In the genomic region with DNA sequence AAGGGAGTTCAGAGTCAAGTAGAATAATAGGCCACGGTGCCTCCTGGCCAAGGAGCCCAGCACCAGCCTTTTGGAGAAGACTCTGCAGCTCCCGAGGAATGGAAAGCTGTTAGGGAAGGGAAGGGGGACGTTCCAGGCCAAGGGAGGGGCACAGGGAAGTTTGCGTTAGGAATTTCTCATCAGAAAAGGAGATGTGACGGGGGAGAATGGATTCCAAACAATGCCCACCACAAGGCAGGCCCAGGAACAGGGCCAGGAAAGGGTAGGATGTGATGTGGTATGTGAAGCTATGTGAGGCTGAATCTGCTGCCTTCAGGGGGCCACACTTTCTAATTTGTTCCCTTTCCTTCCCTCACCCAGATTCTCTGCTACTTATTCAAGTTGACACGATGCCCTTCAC, we compare ENCODE assay signal across 14 cellular contexts.
"Had no signal": no experiment of that assay in that cellular context is flagged by ENCODE, and none has a peak within 500 bp of the region (broad histone marks: within the 10 kb centered on the region; RNA-seq: fewer than 3 reads in every experiment).

No MANE protein-coding gene starts in this region.

- H3K9me3 Mint-ChIP-seq: activated naive CD4-positive, alpha-beta T cell treated with anti-CD3 and anti-CD28 coated beads, Interleukin-2, amount 50 U/mL, for 72 hours; T-cell had no signal

- ATAC-seq: activated naive CD4-positive, alpha-beta T cell treated with anti-CD3 and anti-CD28 coated beads, Interleukin-2, amount 50 U/mL, for 72 hours; esophagus mucosa; stimulated activated naive CD8-positive, alpha-beta T cell treated with anti-CD3 and anti-CD28 coated beads, Interleukin-15, Interleukin-2, amounts not matched to agents 100 U/mL and 50 U/mL, for 24 hours; T-cell had no signal

- H3K4me3 ChIP-seq: breast epithelium, spleen had no signal

- DNase-seq: activated effector memory CD4-positive, alpha-beta T cell treated with Interleukin-2 at 50 U/mL for 16 hours; activated T-cell treated with anti-CD3 and anti-CD28 coated beads for 4 hours; amniotic stem cell; glutamatergic neuron; spleen; stimulated activated CD4-positive, alpha-beta T cell treated with anti-CD3 and anti-CD28 coated beads, Interleukin-1b, Interleukin-23, amount 100 ng/mL, for 48 hours; stimulated activated naive CD8-positive, alpha-beta T cell treated with anti-CD3 and anti-CD28 coated beads, Interleukin-15, Interleukin-2, amounts not matched to agents 100 U/mL and 50 U/mL, for 24 hours; T-cell; T1000 had no signal

- H3K9me3 ChIP-seq: breast epithelium, spleen had no signal

- H3K36me3 ChIP-seq: breast epithelium had no signal

- H3K27me3 Mint-ChIP-seq: T-cell had no signal

- H2AFZ ChIP-seq: parathyroid adenoma had no signal

- H3K9ac ChIP-seq: parathyroid adenoma had no signal

- H3K4me3 Mint-ChIP-seq: T-cell had no signal

- H3K27ac ChIP-seq: breast epithelium, parathyroid adenoma had no signal

- H3K27me3 ChIP-seq: breast epithelium, spleen had no signal

- H3K27ac Mint-ChIP-seq: T-cell had no signal

- FAIRE-seq: urothelium cell line had no signal

- H3K4me1 ChIP-seq: parathyroid adenoma had no signal
